1 cellular context compared by ENCODE assay signal in the genomic region with DNA sequence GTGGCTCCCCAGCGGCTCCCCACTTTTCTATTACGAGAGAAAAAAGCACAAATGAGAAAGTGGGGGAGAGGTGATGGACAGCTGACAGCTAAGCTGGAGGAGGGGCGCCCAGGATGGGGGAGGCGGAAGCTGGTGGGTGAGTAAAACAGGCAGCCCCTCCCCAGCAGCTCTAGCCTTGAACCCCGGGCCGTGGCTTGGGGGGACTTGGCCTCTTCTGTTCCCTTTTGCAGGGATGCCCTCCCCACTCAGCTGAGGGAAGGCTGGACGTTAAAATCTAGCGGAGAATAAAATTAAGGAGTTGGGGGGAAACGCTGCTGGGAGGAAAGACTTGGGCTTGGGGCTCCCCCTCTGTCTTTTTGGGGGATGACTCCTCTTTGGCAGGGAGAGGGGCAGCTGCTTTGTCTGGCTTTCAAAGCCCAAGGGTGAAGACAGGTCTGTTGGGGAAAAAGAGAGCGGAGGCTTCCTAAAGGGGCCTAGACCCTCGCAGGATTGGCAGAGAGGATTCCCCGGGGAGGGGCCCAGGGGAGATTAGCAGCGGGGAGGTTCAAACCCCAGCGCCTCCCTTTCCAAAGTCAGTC.
TF ChIP-seq lines count a peak whose summit lies in the region.

No MANE protein-coding gene starts in this region.

TF ChIP-seq in GM12878, 131 proteins besides CTCF, POLR2A, EP300 and RAD21 (continued from another document):
- TF ChIP-seq, protein P1, sequence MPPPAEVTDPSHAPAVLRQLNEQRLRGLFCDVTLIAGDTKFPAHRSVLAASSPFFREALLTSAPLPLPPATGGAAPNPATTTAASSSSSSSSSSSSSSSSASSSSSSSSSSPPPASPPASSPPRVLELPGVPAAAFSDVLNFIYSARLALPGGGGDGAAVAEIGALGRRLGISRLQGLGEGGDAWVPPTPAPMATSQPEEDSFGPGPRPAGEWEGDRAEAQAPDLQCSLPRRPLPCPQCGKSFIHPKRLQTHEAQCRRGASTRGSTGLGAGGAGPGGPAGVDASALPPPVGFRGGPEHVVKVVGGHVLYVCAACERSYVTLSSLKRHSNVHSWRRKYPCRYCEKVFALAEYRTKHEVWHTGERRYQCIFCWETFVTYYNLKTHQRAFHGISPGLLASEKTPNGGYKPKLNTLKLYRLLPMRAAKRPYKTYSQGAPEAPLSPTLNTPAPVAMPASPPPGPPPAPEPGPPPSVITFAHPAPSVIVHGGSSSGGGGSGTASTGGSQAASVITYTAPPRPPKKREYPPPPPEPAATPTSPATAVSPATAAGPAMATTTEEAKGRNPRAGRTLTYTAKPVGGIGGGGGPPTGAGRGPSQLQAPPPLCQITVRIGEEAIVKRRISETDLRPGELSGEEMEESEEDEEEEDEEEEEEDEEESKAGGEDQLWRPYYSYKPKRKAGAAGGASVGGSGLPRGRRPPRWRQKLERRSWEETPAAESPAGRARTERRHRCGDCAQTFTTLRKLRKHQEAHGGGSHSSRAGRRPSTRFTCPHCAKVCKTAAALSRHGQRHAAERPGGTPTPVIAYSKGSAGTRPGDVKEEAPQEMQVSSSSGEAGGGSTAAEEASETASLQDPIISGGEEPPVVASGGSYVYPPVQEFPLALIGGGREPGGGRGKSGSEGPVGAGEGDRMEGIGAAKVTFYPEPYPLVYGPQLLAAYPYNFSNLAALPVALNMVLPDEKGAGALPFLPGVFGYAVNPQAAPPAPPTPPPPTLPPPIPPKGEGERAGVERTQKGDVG (CRISPR knock-in tag; IDR thresholded peaks at IDR 0.05): no peak
- TF ChIP-seq, protein P2, sequence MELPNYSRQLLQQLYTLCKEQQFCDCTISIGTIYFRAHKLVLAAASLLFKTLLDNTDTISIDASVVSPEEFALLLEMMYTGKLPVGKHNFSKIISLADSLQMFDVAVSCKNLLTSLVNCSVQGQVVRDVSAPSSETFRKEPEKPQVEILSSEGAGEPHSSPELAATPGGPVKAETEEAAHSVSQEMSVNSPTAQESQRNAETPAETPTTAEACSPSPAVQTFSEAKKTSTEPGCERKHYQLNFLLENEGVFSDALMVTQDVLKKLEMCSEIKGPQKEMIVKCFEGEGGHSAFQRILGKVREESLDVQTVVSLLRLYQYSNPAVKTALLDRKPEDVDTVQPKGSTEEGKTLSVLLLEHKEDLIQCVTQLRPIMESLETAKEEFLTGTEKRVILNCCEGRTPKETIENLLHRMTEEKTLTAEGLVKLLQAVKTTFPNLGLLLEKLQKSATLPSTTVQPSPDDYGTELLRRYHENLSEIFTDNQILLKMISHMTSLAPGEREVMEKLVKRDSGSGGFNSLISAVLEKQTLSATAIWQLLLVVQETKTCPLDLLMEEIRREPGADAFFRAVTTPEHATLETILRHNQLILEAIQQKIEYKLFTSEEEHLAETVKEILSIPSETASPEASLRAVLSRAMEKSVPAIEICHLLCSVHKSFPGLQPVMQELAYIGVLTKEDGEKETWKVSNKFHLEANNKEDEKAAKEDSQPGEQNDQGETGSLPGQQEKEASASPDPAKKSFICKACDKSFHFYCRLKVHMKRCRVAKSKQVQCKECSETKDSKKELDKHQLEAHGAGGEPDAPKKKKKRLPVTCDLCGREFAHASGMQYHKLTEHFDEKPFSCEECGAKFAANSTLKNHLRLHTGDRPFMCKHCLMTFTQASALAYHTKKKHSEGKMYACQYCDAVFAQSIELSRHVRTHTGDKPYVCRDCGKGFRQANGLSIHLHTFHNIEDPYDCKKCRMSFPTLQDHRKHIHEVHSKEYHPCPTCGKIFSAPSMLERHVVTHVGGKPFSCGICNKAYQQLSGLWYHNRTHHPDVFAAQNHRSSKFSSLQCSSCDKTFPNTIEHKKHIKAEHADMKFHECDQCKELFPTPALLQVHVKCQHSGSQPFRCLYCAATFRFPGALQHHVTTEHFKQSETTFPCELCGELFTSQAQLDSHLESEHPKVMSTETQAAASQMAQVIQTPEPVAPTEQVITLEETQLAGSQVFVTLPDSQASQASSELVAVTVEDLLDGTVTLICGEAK (IDR thresholded peaks at IDR 0.05; ENCODE audit: borderline replicate concordance): no peak
- TF ChIP-seq TAF1 (IDR thresholded peaks at IDR 0.05; ENCODE audit: borderline replicate concordance, low read depth, low read length) (no peak), SIX5 (IDR thresholded peaks at IDR 0.05; ENCODE audit: low read depth, low read length, severe bottlenecking) (no peak), TARDBP (IDR thresholded peaks at IDR 0.05; ENCODE audit: borderline replicate concordance) (no peak)
- TF ChIP-seq, protein P3, sequence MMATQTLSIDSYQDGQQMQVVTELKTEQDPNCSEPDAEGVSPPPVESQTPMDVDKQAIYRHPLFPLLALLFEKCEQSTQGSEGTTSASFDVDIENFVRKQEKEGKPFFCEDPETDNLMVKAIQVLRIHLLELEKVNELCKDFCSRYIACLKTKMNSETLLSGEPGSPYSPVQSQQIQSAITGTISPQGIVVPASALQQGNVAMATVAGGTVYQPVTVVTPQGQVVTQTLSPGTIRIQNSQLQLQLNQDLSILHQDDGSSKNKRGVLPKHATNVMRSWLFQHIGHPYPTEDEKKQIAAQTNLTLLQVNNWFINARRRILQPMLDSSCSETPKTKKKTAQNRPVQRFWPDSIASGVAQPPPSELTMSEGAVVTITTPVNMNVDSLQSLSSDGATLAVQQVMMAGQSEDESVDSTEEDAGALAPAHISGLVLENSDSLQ (IDR thresholded peaks at IDR 0.05): peak; percentile 95
